In genomic region chr2:137870682-137871081, GRCh38 we compare ENCODE assay signal across 19 cellular contexts.
DNase-seq lines count a peak whose midpoint lies in the region; ATAC-seq and TF ChIP-seq lines count a peak whose summit lies in the region.
"Had no signal": no experiment of that assay in that cellular context is flagged by ENCODE, and none has a peak within 500 bp of the region (broad histone marks: within the 10 kb centered on the region; RNA-seq: fewer than 3 reads in every experiment).

No MANE protein-coding gene starts in this region.

- H3K27me3 ChIP-seq in right cardiac atrium (ENCODE audit: control insufficient read depth, insufficient read depth): no peaks in the 10 kb centered on the region
- no peaks in the 10 kb centered on the region for H3K27me3 ChIP-seq in gastrocnemius medialis
- H3K27me3 ChIP-seq: spleen, stomach, vagina had no signal

- WGBS in right cardiac atrium: 39% methylated on average over 1 of the region's 1 CpG

- no peak overlapping the region for H3K27ac ChIP-seq in right cardiac atrium (ENCODE audit: low read length)
- H3K27ac ChIP-seq in gastrocnemius medialis: no peak overlapping the region
- H3K27ac ChIP-seq: parathyroid adenoma, spleen, stomach, vagina had no signal

- TF ChIP-seq POLR2A in GM18505 (IDR thresholded peaks at IDR 0.05; ENCODE audit: borderline replicate concordance, extremely low read depth, insufficient read depth, insufficient read length) (no peak), gastrocnemius medialis (IDR thresholded peaks at IDR 0.05) (no peak)

- TF ChIP-seq CTCF in gastrocnemius medialis (IDR thresholded peaks at IDR 0.05 in 4 of 5, conservative IDR thresholded peaks at IDR 0.05 in 1 of 5): no peak

- intact Hi-C loops in right cardiac atrium (cut with DNase I): no loop called here
- intact Hi-C loops in gastrocnemius medialis (cut with DNase I; ENCODE audit: low total_unique reads): no loop called here

- DNase-seq in right cardiac atrium (no peak), OCI-M2 (lab: John Stamatoyannopoulos, UW; ENCODE audit: unreplicated experiment) (no peak), gastrocnemius medialis (no peak), 8988T (no peak)
- DNase-seq: activated naive CD4-positive, alpha-beta T cell treated with anti-CD3 and anti-CD28 coated beads, Interleukin-2, amount 10 ng/mL, durations not matched to agents 7 days and 5 days; CD8-positive, alpha-beta T cell; GDM1; NCI-H187; NCI-H524 treated with DMSO at 0.1 percent for 48 hours; spleen; stomach had no signal

- ATAC-seq in GM18505 (IDR thresholded peaks at IDR 0.05; ENCODE audit: unreplicated experiment) (peak; percentile 65), GM19452 (IDR thresholded peaks at IDR 0.05; ENCODE audit: unreplicated experiment) (peak; percentile 74), HG02870 (IDR thresholded peaks at IDR 0.05; ENCODE audit: unreplicated experiment) (peak; percentile 39), HG03457 (IDR thresholded peaks at IDR 0.05; ENCODE audit: unreplicated experiment) (peak; percentile 82), right cardiac atrium (no peak), gastrocnemius medialis (no peak)
- ATAC-seq: CD8-positive, alpha-beta T cell; Panc1 had no signal

- H3K4me1 ChIP-seq in right cardiac atrium (ENCODE audit: control insufficient read depth, insufficient read depth, low read length) (no peaks in the 10 kb centered on the region), gastrocnemius medialis (no peaks in the 10 kb centered on the region)
- H3K4me1 ChIP-seq: HAP-1, parathyroid adenoma, spleen, vagina had no signal

- H3K9me3 ChIP-seq in right cardiac atrium (ENCODE audit: control insufficient read depth, low read length) (no peaks in the 10 kb centered on the region), gastrocnemius medialis (no peaks in the 10 kb centered on the region)
- H3K9me3 ChIP-seq: HAP-1, spleen, stomach, vagina had no signal

- no peak overlapping the region for H3K4me3 ChIP-seq in right cardiac atrium (ENCODE audit: low read length)
- H3K4me3 ChIP-seq in gastrocnemius medialis: no peak overlapping the region
- H3K4me3 ChIP-seq: HAP-1, spleen, stomach, vagina had no signal

- in situ Hi-C loops in gastrocnemius medialis (cut with MboI; ENCODE audit: low sequenced_read_pairs in 4 of 4): no loop called here

- no peaks in the 10 kb centered on the region for H3K36me3 ChIP-seq in gastrocnemius medialis
- H3K36me3 ChIP-seq: HAP-1, spleen, stomach, vagina had no signal

Comparison
In these comparisons a context has a peak if more than half of its experiments do, and no peak if none do; other contexts are left out.
1. ATAC-seq: peak in GM18505 (single experiment), GM19452 (single experiment), HG02870 (single experiment) and HG03457 (single experiment); none in right cardiac atrium (0 of 2) and gastrocnemius medialis (0 of 2).